ENCODE assay signal across 8 cellular contexts in the genomic region with DNA sequence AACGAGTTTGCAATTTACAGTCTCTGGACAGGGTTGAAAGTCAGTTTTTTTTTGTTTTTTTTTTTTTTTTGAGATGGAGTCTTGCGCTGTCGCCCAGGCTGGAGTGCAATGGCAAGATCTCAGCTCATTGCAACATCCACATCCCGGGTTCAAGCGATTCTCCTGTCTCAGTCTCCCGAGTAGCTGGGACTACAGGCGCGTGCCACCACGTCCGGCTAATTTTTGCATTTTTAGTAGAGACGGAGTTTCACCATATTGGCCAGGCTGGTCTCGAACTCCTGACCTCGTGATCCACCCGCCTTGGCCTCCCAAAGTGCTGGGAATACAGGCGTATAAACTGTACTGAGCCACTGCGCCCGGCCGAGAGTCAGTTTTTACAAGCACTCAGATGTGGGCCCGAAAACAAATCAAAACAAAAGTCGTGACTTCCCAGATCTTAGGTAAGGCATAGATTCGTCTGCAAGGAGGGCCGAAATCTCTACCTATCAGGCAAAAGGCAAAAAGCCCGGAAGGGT. TPM values are rescaled to one million over a fixed set of nuclear protein-coding genes. Genes with fewer than 3 reads are reported as not detected.
A peak's percentile ranks its signal among the peaks of the same experiment; 100 is the strongest.
DNase-seq lines count a peak whose midpoint lies in the region; TF ChIP-seq lines count a peak whose summit lies in the region.
"Not testable (repeated sequence)": the region's sequence is repeated elsewhere in the genome, so short reads cannot be mapped to it uniquely, and the experiment has no call there.

No MANE protein-coding gene starts in this region.

- TF ChIP-seq POLR2A in sigmoid colon (IDR thresholded peaks at IDR 0.05) = not testable (repeated sequence)

- intact Hi-C loops in sigmoid colon (cut with DNase I) = not testable (repeated sequence)

- H3K36me3 Mint-ChIP-seq in T-helper 2 cell treated with Interferon-gamma antibody and Interleukin-4, amounts not matched to agents 5 μg/mL and 100 μg/mL, for 36 hours (ENCODE audit: low read depth) = not testable (repeated sequence)

- TF ChIP-seq CTCF in GM12875 (IDR thresholded peaks at IDR 0.05; ENCODE audit: borderline replicate concordance, insufficient read depth, low read depth, low read length); hepatocyte (IDR thresholded peaks at IDR 0.05; ENCODE audit: poor library complexity); sigmoid colon (IDR thresholded peaks at IDR 0.05): not testable (repeated sequence)

- peak overlapping the region; percentile 93 for H3K4me3 Mint-ChIP-seq in T-helper 2 cell treated with Interferon-gamma antibody and Interleukin-4, amounts not matched to agents 5 μg/mL and 100 μg/mL, for 36 hours

- H3K27me3 ChIP-seq in adipocyte (replicated peaks; ENCODE audit: control insufficient read depth, insufficient read depth, low read length); hepatocyte; mucosa of stomach (ENCODE audit: control insufficient read depth, insufficient read depth, low read length); sigmoid colon: not testable (repeated sequence)
- peaks cover 14% of the 10 kb centered on the region for H3K27me3 ChIP-seq in ectodermal cell (ENCODE audit: control insufficient read depth, insufficient read depth, low read length, poor library complexity, severe bottlenecking)

- 76 to 79% methylated on average over 23 of the region's 23 CpGs for WGBS in ectodermal cell, 2 experiments
- WGBS in hepatocyte (ENCODE audit: low lambda C conversion rate, missing lambda C conversion rate) = 67% methylated on average over 23 of the region's 23 CpGs
- 36 to 45% methylated on average over 23 of the region's 23 CpGs for WGBS in sigmoid colon, 2 donors
- 51% methylated on average over 23 of the region's 23 CpGs for WGBS in urinary bladder

- H3K9me2 ChIP-seq in hepatocyte (replicated peaks; ENCODE audit: insufficient read depth) = not testable (repeated sequence)

- H3K36me3 ChIP-seq in adipocyte (ENCODE audit: control insufficient read depth, insufficient read depth, low read length, severe bottlenecking); ectodermal cell (ENCODE audit: control insufficient read depth, insufficient read depth, low read length); hepatocyte (replicated peaks; ENCODE audit: insufficient read depth, low read depth); mucosa of stomach (ENCODE audit: control insufficient read depth, insufficient read depth, low read length); sigmoid colon; urinary bladder (ENCODE audit: insufficient read depth): not testable (repeated sequence)

- H3K9ac ChIP-seq in adipocyte (ENCODE audit: low read length) (peak overlapping the region; percentile 89), mucosa of stomach (ENCODE audit: low read length) (peak overlapping the region; percentile 74)

- peaks cover 11% of the 10 kb centered on the region for H3K4me1 ChIP-seq in adipocyte (ENCODE audit: control insufficient read depth, insufficient read depth, low read length)
- H3K4me1 ChIP-seq in ectodermal cell (ENCODE audit: control insufficient read depth, insufficient read depth, low read length); hepatocyte (ENCODE audit: insufficient read depth); mucosa of stomach (ENCODE audit: control insufficient read depth, insufficient read depth, low read length); urinary bladder (ENCODE audit: insufficient read depth): not testable (repeated sequence)
- H3K4me1 ChIP-seq in sigmoid colon = peaks cover 0 to 15% (median 7%) of the 10 kb centered on the region in 4 donors

- H3K9me3 ChIP-seq in adipocyte (ENCODE audit: control insufficient read depth, low read length); ectodermal cell (ENCODE audit: control insufficient read depth, low read length); hepatocyte (ENCODE audit: low read depth); mucosa of stomach (ENCODE audit: control insufficient read depth, low read length); sigmoid colon: not testable (repeated sequence)

- H3K4me3 ChIP-seq in GM12875 (ENCODE audit: low read depth, low read length) = peak overlapping the region; percentile 97
- H3K4me3 ChIP-seq in adipocyte (ENCODE audit: low read length) = peak overlapping the region; percentile 93
- H3K4me3 ChIP-seq in ectodermal cell (ENCODE audit: insufficient read depth, low read depth, low read length) = peak overlapping the region; percentile 63
- H3K4me3 ChIP-seq in hepatocyte = peak overlapping the region; percentile 85
- H3K4me3 ChIP-seq in mucosa of stomach (ENCODE audit: low read length) = peak overlapping the region; percentile 70
- peak overlapping the region; percentile 56 to 73 (median 70) for H3K4me3 ChIP-seq in sigmoid colon
- H3K4me3 ChIP-seq in urinary bladder (ENCODE audit: low read depth, low read length) = peak overlapping the region; percentile 63

- H3K4me1 Mint-ChIP-seq in T-helper 2 cell treated with Interferon-gamma antibody and Interleukin-4, amounts not matched to agents 5 μg/mL and 100 μg/mL, for 36 hours (ENCODE audit: low read depth) = peaks cover 24% of the 10 kb centered on the region

- peak overlapping the region; percentile 69 for H3K27ac ChIP-seq in ectodermal cell (ENCODE audit: insufficient read depth, low read depth, low read length, poor library complexity, severe bottlenecking)
- peak overlapping the region; percentile 77 for H3K27ac ChIP-seq in hepatocyte
- H3K27ac ChIP-seq in sigmoid colon = peak overlapping the region; percentile 91 to 92 (median 91)
- peak overlapping the region; percentile 81 for H3K27ac ChIP-seq in urinary bladder (ENCODE audit: low read depth)

- H3K27me3 Mint-ChIP-seq in T-helper 2 cell treated with Interferon-gamma antibody and Interleukin-4, amounts not matched to agents 5 μg/mL and 100 μg/mL, for 36 hours (ENCODE audit: low read depth) = peaks cover 26% of the 10 kb centered on the region

- H3K79me2 ChIP-seq in hepatocyte = peaks cover 44% of the 10 kb centered on the region

- H3K27ac Mint-ChIP-seq in T-helper 2 cell treated with Interferon-gamma antibody and Interleukin-4, amounts not matched to agents 5 μg/mL and 100 μg/mL, for 36 hours = peak overlapping the region; percentile 86

- H4K20me1 ChIP-seq in hepatocyte (ENCODE audit: insufficient read depth, poor library complexity, severe bottlenecking) = not testable (repeated sequence)

- not testable (repeated sequence) for TF ChIP-seq EP300 in sigmoid colon (IDR thresholded peaks at IDR 0.05)

- not testable (repeated sequence) for H3K9me3 Mint-ChIP-seq in T-helper 2 cell treated with Interferon-gamma antibody and Interleukin-4, amounts not matched to agents 5 μg/mL and 100 μg/mL, for 36 hours

- peak overlapping the region; percentile 95 for H2AFZ ChIP-seq in hepatocyte

- DNase-seq in T-helper 2 cell treated with Interferon-gamma antibody and Interleukin-4, amounts not matched to agents 5 μg/mL and 100 μg/mL, for 36 hours (ENCODE audit: low spot score); adipocyte (ENCODE audit: low read depth); hepatocyte (ENCODE audit: low spot score); sigmoid colon: not testable (repeated sequence)

- peak overlapping the region; percentile 95 for H3K4me2 ChIP-seq in hepatocyte

RNA-seq across cellular contexts. Expression of a gene that starts 0.9 kb away (rescaled TPM):
- polyA plus RNA-seq in ectodermal cell (2013, experiment 1 of 4) = 9.2 TPM
- polyA plus RNA-seq in ectodermal cell (2013, experiment 2 of 4) = 7.7 TPM
- polyA plus RNA-seq in ectodermal cell (2013, experiment 3 of 4) = 5.9 TPM
- 6.5 TPM for polyA plus RNA-seq in ectodermal cell (2013, experiment 4 of 4)
- total RNA-seq in hepatocyte (11.4 and 14.5 TPM in 2 replicates), sigmoid colon (10 to 100 TPM; 11.9 to 27.7 (median 21.6) TPM), urinary bladder (37.7 TPM)
- polyA plus RNA-seq in hepatocyte (5.9 TPM in 2 replicates), sigmoid colon (10 to 100 TPM; 10.5 to 15.7 (median 13.2) TPM), urinary bladder (10.1 TPM)
